Comparison of ENCODE assay signal across 8 cellular contexts in the genomic region with DNA sequence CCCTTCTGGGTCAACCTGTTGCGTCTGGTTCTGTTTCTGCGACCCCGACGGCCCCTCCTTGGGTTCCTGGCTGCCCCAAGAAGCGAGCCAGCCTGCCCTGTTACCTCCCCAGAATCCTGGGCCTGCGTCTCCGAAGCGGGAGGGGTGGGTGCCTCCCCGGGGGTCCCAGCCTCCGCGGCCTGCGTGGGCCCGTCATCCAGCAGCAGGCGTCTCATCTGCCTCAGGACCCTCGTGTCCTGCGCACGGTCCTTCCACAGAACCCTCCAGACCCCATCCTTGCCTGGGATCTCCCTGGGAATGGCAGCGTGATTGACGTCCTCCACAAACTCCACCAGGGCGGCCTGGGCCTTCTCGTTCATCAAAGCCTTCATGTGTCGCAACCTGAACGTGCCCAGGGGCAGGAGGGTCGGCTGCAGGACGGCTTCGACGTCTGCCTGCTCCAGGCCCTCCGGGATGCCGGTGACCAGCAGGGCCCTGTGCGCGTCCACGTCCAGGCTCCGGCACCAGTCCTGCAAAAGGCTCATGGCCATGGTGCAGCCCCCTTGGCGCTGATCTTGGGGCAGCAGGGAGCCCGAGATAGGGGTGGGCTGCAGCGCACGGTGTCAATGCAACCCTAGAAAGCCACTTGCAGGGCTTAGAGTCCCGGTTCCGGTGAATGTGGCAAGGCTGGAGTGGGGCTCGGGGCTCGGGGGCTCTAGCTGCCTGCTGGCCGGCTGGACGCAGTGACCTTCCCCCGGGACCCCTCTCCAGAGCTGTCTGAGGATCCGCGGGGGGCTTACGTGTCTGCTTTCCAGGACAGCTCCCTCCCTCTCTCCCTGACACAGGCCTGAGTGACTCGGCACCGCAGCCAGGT. TPM values are rescaled to one million over a fixed set of nuclear protein-coding genes. Genes with fewer than 3 reads are reported as not detected.
DNase-seq lines count a peak whose midpoint lies in the region; ATAC-seq and TF ChIP-seq lines count a peak whose summit lies in the region.
"Had no signal": no experiment of that assay in that cellular context is flagged by ENCODE, and none has a peak within 500 bp of the region (broad histone marks: within the 10 kb centered on the region; RNA-seq: fewer than 3 reads in every experiment).

No MANE protein-coding gene starts in this region.

- H3K27ac ChIP-seq in HUES48 (ENCODE audit: low read depth, low read length) = no peak overlapping the region
- peak overlapping the region in 1 of 2 donors; percentile 41 for H3K27ac ChIP-seq in ascending aorta
- peak overlapping the region in 1 of 5 donors; percentile 19 for H3K27ac ChIP-seq in stomach

- no peaks in the 10 kb centered on the region for H3K36me3 ChIP-seq in HUES48 (ENCODE audit: control insufficient read depth, insufficient read depth, low read length)
- no peaks in the 10 kb centered on the region for H3K36me3 ChIP-seq in ascending aorta
- H3K36me3 ChIP-seq in kidney epithelial cell (ENCODE audit: control insufficient read depth, insufficient read depth, low read length) = no peaks in the 10 kb centered on the region
- no peaks in the 10 kb centered on the region for H3K36me3 ChIP-seq in stomach

- no peaks in the 10 kb centered on the region for H3K9me3 ChIP-seq in HUES48 (ENCODE audit: control insufficient read depth, insufficient read depth, low read length)
- no peaks in the 10 kb centered on the region for H3K9me3 ChIP-seq in ascending aorta
- H3K9me3 ChIP-seq in stomach = no peaks in the 10 kb centered on the region

- peak overlapping the region; percentile 65 for H3K4me3 ChIP-seq in HUES48 (ENCODE audit: low read depth, low read length)
- peak overlapping the region; percentile 27 to 63 for H3K4me3 ChIP-seq in ascending aorta
- peak overlapping the region; percentile 32 for H3K4me3 ChIP-seq in kidney epithelial cell (ENCODE audit: low read depth, low read length)
- peak overlapping the region; percentile 29 to 42 (median 38) for H3K4me3 ChIP-seq in stomach

- H3K27me3 ChIP-seq in HUES48 (ENCODE audit: control insufficient read depth, insufficient read depth, low read length) (peaks cover 52% of the 10 kb centered on the region), ascending aorta (no peaks in the 10 kb centered on the region), kidney epithelial cell (ENCODE audit: control insufficient read depth, insufficient read depth, low read length) (peaks cover 23% of the 10 kb centered on the region), stomach (peaks cover 3 to 57% (median 42%) of the 10 kb centered on the region in 3 donors)

- TF ChIP-seq CTCF in ascending aorta (IDR thresholded peaks at IDR 0.05) (no peak), kidney epithelial cell (IDR thresholded peaks at IDR 0.05; ENCODE audit: insufficient read depth, low read length, poor library complexity, severe bottlenecking) (no peak), stomach (IDR thresholded peaks at IDR 0.05) (no peak)

- no peak for DNase-seq in ascending aorta (ENCODE audit: low spot score in 2 of 2)
- no peak for DNase-seq in kidney epithelial cell (ENCODE audit: low read depth)
- no peak for DNase-seq in stomach
- DNase-seq in germinal center (ENCODE audit: low spot score) = no peak
- no peak for DNase-seq in dermis blood vessel endothelial cell

- no peak for TF ChIP-seq EP300 in stomach (IDR thresholded peaks at IDR 0.05)

- no peak overlapping the region for H3K9ac ChIP-seq in HUES48 (ENCODE audit: low read depth, low read length)

- no peak for ATAC-seq in GM21528 (IDR thresholded peaks at IDR 0.05; ENCODE audit: low FRiP score, unreplicated experiment)

- WGBS in stomach, 5 donors = 36 to 72% (median 54%) methylated on average over 24 to 49 of the region's 49 CpGs

- H3K4me1 ChIP-seq in HUES48 (ENCODE audit: control insufficient read depth, insufficient read depth, low read length) (peaks cover 10% of the 10 kb centered on the region; the same call in 1 of the 2 replicates), ascending aorta (peaks cover 7 to 16% of the 10 kb centered on the region in 2 donors), stomach (peaks cover 18 to 40% (median 36%) of the 10 kb centered on the region in 4 donors)

- no peak for TF ChIP-seq POLR2A in stomach (IDR thresholded peaks at IDR 0.05)

- intact Hi-C loops in ascending aorta (cut with DNase I) = no loop called here
- intact Hi-C loops in stomach (cut with DNase I; ENCODE audit: low total_unique reads) = loop anchor here (5.0 kb wide), 1 partner anchor 218 kb away; no protein-coding TSS in a partner anchor

RNA-seq across cellular contexts. Expression of a gene that starts 0.5 kb away (rescaled TPM):
- total RNA-seq in ascending aorta (15.8 TPM), kidney epithelial cell (1.8 and 2.1 TPM in 2 replicates), stomach (1 to 10 TPM in 2 of 5 donors, under 1 TPM in 2, not detected in 1; under 0.01 to 4.1 (median 0.72) TPM), dermis blood vessel endothelial cell (under 0.01 and 0.17 TPM in 2 replicates)
- 1 to 10 TPM in 1 of 3 donors, under 1 TPM in 2; 0.40 to 1.1 (median 0.76) TPM for polyA plus RNA-seq in stomach
- total RNA-seq: HT1080 had no signal

RNA-seq across cellular contexts. Expression of a gene that starts 23.8 kb away (rescaled TPM):
- 0.53 TPM for total RNA-seq in ascending aorta
- 10.3 and 11.8 TPM in 2 replicates for total RNA-seq in kidney epithelial cell
- 1 to 10 TPM in 2 of 5 donors, under 1 TPM in 1, not detected in 2; 0.43 to 4.8 (median 3.1) TPM for total RNA-seq in stomach
- 1 to 10 TPM; 1.1 to 1.5 (median 1.3) TPM for polyA plus RNA-seq in stomach
- total RNA-seq in dermis blood vessel endothelial cell = under 0.01 and 0.98 TPM in 2 replicates
- total RNA-seq: HT1080 had no signal
